30 cellular contexts compared by ENCODE assay signal in genomic region chr2:78115291-78115690, GRCh38.
"Had no signal": no experiment of that assay in that cellular context is flagged by ENCODE, and none has a peak within 500 bp of the region (broad histone marks: within the 10 kb centered on the region; RNA-seq: fewer than 3 reads in every experiment).

No MANE protein-coding gene starts in this region.

- ATAC-seq: activated T-cell treated with anti-CD3 and anti-CD28 coated beads, Interleukin-2, amount 50 U/mL, for 72 hours; esophagus mucosa had no signal

- H3K27me3 Mint-ChIP-seq: activated CD4-positive, alpha-beta memory T cell treated with anti-CD3 and anti-CD28 coated beads, Interleukin-2, amount 10 ng/mL, durations not matched to agents 7 days and 5 days; activated CD4-positive, alpha-beta T cell treated with anti-CD3 and anti-CD28 coated beads, Interleukin-2, amount 10 ng/mL, durations not matched to agents 7 days and 5 days; activated naive CD8-positive, alpha-beta T cell; activated T-cell treated with anti-CD3 and anti-CD28 coated beads, Interleukin-2, amount 50 U/mL, for 24 hours; central memory CD8-positive, alpha-beta T cell; dendritic cell treated with granulocyte-macrophage colony-stimulating factor and Interleukin-4, amounts not matched to agents 40 ng/mL and 50 ng/mL, for 4 days had no signal

- FAIRE-seq: astrocyte, bronchial epithelial cell, frontal cortex had no signal

- DNase-seq: activated CD4-positive, alpha-beta memory T cell treated with anti-CD3 and anti-CD28 coated beads, Interleukin-2, amount 10 ng/mL, durations not matched to agents 7 days and 5 days; activated CD4-positive, alpha-beta T cell treated with anti-CD3 and anti-CD28 coated beads for 1 hour; activated CD4-positive, alpha-beta T cell treated with anti-CD3 and anti-CD28 coated beads for 4 hours; activated CD4-positive, alpha-beta T cell treated with anti-CD3 and anti-CD28 coated beads, Interleukin-2, amount 10 ng/mL, durations not matched to agents 7 days and 5 days; activated CD4-positive, alpha-beta T cell treated with anti-CD3 and anti-CD28 coated beads, Interleukin-2, amount 50 U/mL, for 4 hours; activated CD4-positive, CD25-positive, alpha-beta regulatory T cell; activated CD8-positive, alpha-beta memory T cell treated with anti-CD3 and anti-CD28 coated beads, Interleukin-2, amount 50 U/mL, for 48 hours; activated gamma-delta T cell treated with Interleukin-2 at 50 U/mL for 16 hours; activated naive CD4-positive, alpha-beta T cell treated with anti-CD3 and anti-CD28 coated beads, Interleukin-2, amount 50 U/mL, for 16 hours; activated naive CD4-positive, alpha-beta T cell treated with Interleukin-2 at 50 U/mL for 16 hours; activated T-cell treated with anti-CD3 and anti-CD28 coated beads for 4 hours; activated T-cell treated with anti-CD3 and anti-CD28 coated beads, Interleukin-2, amount 50 U/mL, for 24 hours; activated T-cell treated with anti-CD3 and anti-CD28 coated beads, Interleukin-2, amount 50 U/mL, for 72 hours; amniotic stem cell; anterior cingulate cortex; brain microvascular endothelial cell; dorsolateral prefrontal cortex; effector memory CD4-positive, alpha-beta T cell; endodermal cell; foreskin fibroblast; head of caudate nucleus; T-helper 2 cell had no signal

- H3K4me1 Mint-ChIP-seq: activated CD4-positive, alpha-beta memory T cell treated with anti-CD3 and anti-CD28 coated beads, Interleukin-2, amount 10 ng/mL, durations not matched to agents 7 days and 5 days; activated CD4-positive, alpha-beta T cell treated with anti-CD3 and anti-CD28 coated beads, Interleukin-2, amount 10 ng/mL, durations not matched to agents 7 days and 5 days; central memory CD8-positive, alpha-beta T cell; endodermal cell had no signal

- H3K27ac ChIP-seq: brain microvascular endothelial cell, coronary artery, dorsolateral prefrontal cortex had no signal

- H3K9me3 Mint-ChIP-seq: endodermal cell had no signal

- H3K36me3 Mint-ChIP-seq: activated naive CD8-positive, alpha-beta T cell had no signal

- H3K4me3 Mint-ChIP-seq: activated CD4-positive, alpha-beta memory T cell treated with anti-CD3 and anti-CD28 coated beads, Interleukin-2, amount 10 ng/mL, durations not matched to agents 7 days and 5 days; activated CD4-positive, alpha-beta T cell treated with anti-CD3 and anti-CD28 coated beads, Interleukin-2, amount 10 ng/mL, durations not matched to agents 7 days and 5 days; activated naive CD8-positive, alpha-beta T cell; activated T-cell treated with anti-CD3 and anti-CD28 coated beads, Interleukin-2, amount 50 U/mL, for 24 hours; activated T-cell treated with anti-CD3 and anti-CD28 coated beads, Interleukin-2, amount 50 U/mL, for 72 hours; central memory CD8-positive, alpha-beta T cell; dendritic cell treated with granulocyte-macrophage colony-stimulating factor and Interleukin-4, amounts not matched to agents 40 ng/mL and 50 ng/mL, for 4 days; endodermal cell had no signal

- H3K4me3 ChIP-seq: coronary artery, dorsolateral prefrontal cortex had no signal

- H3K27ac Mint-ChIP-seq: activated CD4-positive, alpha-beta memory T cell treated with anti-CD3 and anti-CD28 coated beads, Interleukin-2, amount 10 ng/mL, durations not matched to agents 7 days and 5 days; activated CD4-positive, alpha-beta T cell treated with anti-CD3 and anti-CD28 coated beads, Interleukin-2, amount 10 ng/mL, durations not matched to agents 7 days and 5 days; activated naive CD8-positive, alpha-beta T cell; activated T-cell treated with anti-CD3 and anti-CD28 coated beads, Interleukin-2, amount 50 U/mL, for 24 hours; activated T-cell treated with anti-CD3 and anti-CD28 coated beads, Interleukin-2, amount 50 U/mL, for 72 hours; dendritic cell treated with granulocyte-macrophage colony-stimulating factor and Interleukin-4, amounts not matched to agents 40 ng/mL and 50 ng/mL, for 4 days; endodermal cell had no signal

- H3K36me3 ChIP-seq: brain microvascular endothelial cell had no signal

- H3K27me3 ChIP-seq: brain microvascular endothelial cell, dorsolateral prefrontal cortex had no signal
